8 cellular contexts compared by ENCODE assay signal in the genomic region with DNA sequence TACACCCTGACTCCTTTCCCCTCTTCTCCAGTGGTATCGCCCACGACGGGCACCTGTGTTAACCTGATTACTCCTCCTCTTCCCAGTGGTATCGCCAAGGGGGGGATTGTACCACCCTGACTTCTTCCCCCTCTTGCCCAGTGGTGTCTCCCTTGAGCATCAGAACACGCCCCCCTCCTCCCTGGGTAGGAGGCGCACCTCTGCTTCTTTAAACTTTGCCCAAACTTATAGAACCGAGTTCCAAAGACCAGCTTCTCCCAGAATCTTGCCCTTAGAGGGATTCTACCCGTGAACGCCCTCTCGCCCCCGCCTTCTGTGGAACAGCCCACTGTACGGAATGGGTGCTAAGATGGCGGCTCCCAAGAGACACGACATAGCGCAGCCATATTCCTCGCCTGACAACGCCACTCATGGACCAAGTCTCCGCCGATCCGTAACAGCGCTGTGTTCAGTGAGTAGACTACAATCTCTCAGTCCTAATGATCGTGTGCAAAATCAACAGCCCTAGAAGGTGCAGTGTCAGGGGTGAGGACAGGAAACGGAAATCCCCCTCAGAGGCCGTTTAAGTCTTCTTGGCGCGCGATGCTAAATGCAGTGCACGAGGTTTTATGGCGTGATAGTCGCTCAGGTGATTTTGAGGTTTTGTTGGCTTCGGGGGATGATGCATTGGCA. TPM values are rescaled to one million over a fixed set of nuclear protein-coding genes. Genes with fewer than 3 reads are reported as not detected.
DNase-seq lines count a peak whose midpoint lies in the region; ATAC-seq and TF ChIP-seq lines count a peak whose summit lies in the region.

No MANE protein-coding gene starts in this region.

- H3K36me3 Mint-ChIP-seq in activated T-cell treated with anti-CD3 and anti-CD28 coated beads, Interleukin-2, amount 50 U/mL, for 24 hours (ENCODE audit: low read depth) = peaks cover 2% of the 10 kb centered on the region

- H3K36me3 ChIP-seq in mucosa of rectum (ENCODE audit: control insufficient read depth in 2 of 2, insufficient read depth in 2 of 2, low read length in 2 of 2) = no peaks in the 10 kb centered on the region

- no peak overlapping the region for H3K27ac ChIP-seq in mucosa of rectum (ENCODE audit: low read depth in 2 of 2, low read length in 2 of 2)

- H3K27me3 ChIP-seq in mucosa of rectum (ENCODE audit: control insufficient read depth in 2 of 2, insufficient read depth in 2 of 2, low read length in 2 of 2) = peaks cover 0 to 2% of the 10 kb centered on the region in 2 donors

- DNase-seq in GM10266 (ENCODE audit: extremely low spot score) (peak; percentile 45), NOMO-1 (lab: John Stamatoyannopoulos, UW; ENCODE audit: unreplicated experiment in 2 of 2) (peak; percentile 24 to 32), GF-D8 (lab: John Stamatoyannopoulos, UW) (no peak)
- DNase-seq in activated T-cell treated with anti-CD3 and anti-CD28 coated beads, Interleukin-2, amount 50 U/mL, for 24 hours = peak; percentile 79
- DNase-seq in stimulated activated CD8-positive, alpha-beta memory T cell treated with anti-CD3 and anti-CD28 coated beads, Interleukin-4, amount 100 ng/mL, for 24 hours (ENCODE audit: low read depth) = peak; percentile 30

- ATAC-seq in HG03442 (IDR thresholded peaks at IDR 0.05; ENCODE audit: unreplicated experiment) = peak; percentile 38
- ATAC-seq in esophagus mucosa = peak; percentile 81

- peaks cover 0 to 2% of the 10 kb centered on the region in 2 donors for H3K4me1 ChIP-seq in mucosa of rectum (ENCODE audit: control insufficient read depth in 2 of 2, insufficient read depth in 2 of 2, low read length in 2 of 2)

- no peaks in the 10 kb centered on the region for H3K9me3 Mint-ChIP-seq in activated T-cell treated with anti-CD3 and anti-CD28 coated beads, Interleukin-2, amount 50 U/mL, for 24 hours

- peak overlapping the region; percentile 51 to 79 for H3K4me3 ChIP-seq in mucosa of rectum (ENCODE audit: low read length in 2 of 2)

- no peak for TF ChIP-seq CTCF in GM10266 (IDR thresholded peaks at IDR 0.05; ENCODE audit: control insufficient read depth, insufficient read depth, low read depth, missing control alignments)

- peak overlapping the region; percentile 79 for H3K4me3 Mint-ChIP-seq in activated T-cell treated with anti-CD3 and anti-CD28 coated beads, Interleukin-2, amount 50 U/mL, for 24 hours

- H3K9ac ChIP-seq in mucosa of rectum (ENCODE audit: low read depth in 1 of 2, low read length in 2 of 2) = no peak overlapping the region

- H3K9me3 ChIP-seq in mucosa of rectum (ENCODE audit: control insufficient read depth in 2 of 2, low read length in 2 of 2) = no peaks in the 10 kb centered on the region

- peaks cover 33% of the 10 kb centered on the region for H3K27me3 Mint-ChIP-seq in activated T-cell treated with anti-CD3 and anti-CD28 coated beads, Interleukin-2, amount 50 U/mL, for 24 hours

- peak overlapping the region; percentile 90 for H3K27ac Mint-ChIP-seq in activated T-cell treated with anti-CD3 and anti-CD28 coated beads, Interleukin-2, amount 50 U/mL, for 24 hours

- H3K4me1 Mint-ChIP-seq in activated T-cell treated with anti-CD3 and anti-CD28 coated beads, Interleukin-2, amount 50 U/mL, for 24 hours (ENCODE audit: low read depth) = peaks cover 19% of the 10 kb centered on the region

RNA-seq across cellular contexts. Expression of gene ZNF157, which starts 4.2 kb away (rescaled TPM):
- 0.16 TPM for total RNA-seq in esophagus mucosa
